ENCODE assay signal across 21 cellular contexts in genomic region chr1:91799863-91800262, GRCh38.
DNase-seq lines count a peak whose midpoint lies in the region; ATAC-seq, FAIRE-seq and TF ChIP-seq lines count a peak whose summit lies in the region.
"Had no signal": no experiment of that assay in that cellular context is flagged by ENCODE, and none has a peak within 500 bp of the region (broad histone marks: within the 10 kb centered on the region; RNA-seq: fewer than 3 reads in every experiment).

No MANE protein-coding gene starts in this region.

- H3K27ac Mint-ChIP-seq in nephron: peak overlapping the region; percentile 64 to 84 (median 84)
- H3K27ac Mint-ChIP-seq in naive thymus-derived CD8-positive, alpha-beta T cell: peak overlapping the region in 3 of 10 donors; percentile 26 to 72 (median 39)
- no peak overlapping the region for H3K27ac Mint-ChIP-seq in endodermal cell

- TF ChIP-seq POLR2A in HepG2 (IDR thresholded peaks at IDR 0.05; ENCODE audit: insufficient read depth in 1 of 2, low read depth in 2 of 2, low read length in 2 of 2) (no peak), right lobe of liver (IDR thresholded peaks at IDR 0.05) (no peak), esophagus squamous epithelium (IDR thresholded peaks at IDR 0.05) (no peak)

- FAIRE-seq in HepG2 (lab: Jason Lieb, UNC): no peak
- FAIRE-seq: A204.1, HTR-8/SVneo had no signal

- no peaks in the 10 kb centered on the region for H3K27me3 ChIP-seq in HepG2 (ENCODE audit: control insufficient read depth in 1 of 2, insufficient read depth in 2 of 2, low read length in 2 of 2)
- H3K27me3 ChIP-seq in right lobe of liver: no peaks in the 10 kb centered on the region
- H3K27me3 ChIP-seq in esophagus squamous epithelium: no peaks in the 10 kb centered on the region
- no peaks in the 10 kb centered on the region for H3K27me3 ChIP-seq in endodermal cell (ENCODE audit: control insufficient read depth, insufficient read depth, low read length, poor library complexity, severe bottlenecking)
- H3K27me3 ChIP-seq: MG63 had no signal

- intact Hi-C loops in HepG2 (cut with micrococcal nuclease; ENCODE audit: unreplicated experiment) (no loop called here), right lobe of liver (cut with DNase I) (no loop called here), esophagus squamous epithelium (cut with DNase I) (no loop called here)

- H3K4me3 Mint-ChIP-seq in nephron (no peak overlapping the region), endodermal cell (no peak overlapping the region)
- H3K4me3 Mint-ChIP-seq in naive thymus-derived CD8-positive, alpha-beta T cell: no peak overlapping the region
- H3K4me3 Mint-ChIP-seq: H9 had no signal

- H3K36me3 ChIP-seq in HepG2 (replicated peaks in 1 of 2; ENCODE audit: control insufficient read depth in 1 of 2, insufficient read depth in 2 of 2, low read length in 2 of 2) (peaks cover 23 to 72% of the 10 kb centered on the region in 2 experiments), right lobe of liver (no peaks in the 10 kb centered on the region), esophagus squamous epithelium (peaks cover 0 to 15% (median 0%) of the 10 kb centered on the region in 3 donors), endodermal cell (ENCODE audit: control insufficient read depth, insufficient read depth, low read length) (no peaks in the 10 kb centered on the region)
- H3K36me3 ChIP-seq: MG63 had no signal

- 73% methylated on average over 3 of the region's 3 CpGs for WGBS in HepG2 (ENCODE audit: low lambda C conversion rate)
- 92% methylated on average over 2 of the region's 3 CpGs for WGBS in right lobe of liver (ENCODE audit: insufficient coverage, low coverage, low lambda C conversion rate, missing lambda C conversion rate)
- 59 to 73% methylated on average over 3 of the region's 3 CpGs for WGBS in esophagus squamous epithelium, 2 donors
- 92 to 93% methylated on average over 1 to 3 of the region's 3 CpGs for WGBS in endodermal cell (ENCODE audit: insufficient coverage in 1 of 2, insufficient read length in 1 of 2), 2 experiments

- BruUV-seq in HepG2 (replicated peaks; lab: Mats Ljungman, UMichigan): no TSS peak

- in situ Hi-C loops in HepG2 (cut with HindIII; ENCODE audit: extremely low pct_ligation_motif_present, low pct_unique_long_range_greater_than_20kb): no loop called here

- H3K79me2 ChIP-seq in HepG2 (ENCODE audit: insufficient read depth, low read length): peaks cover 65% of the 10 kb centered on the region

- POLR2A ChIA-PET in HepG2 (lab: Yijun Ruan, JAX): no interaction called here
- POLR2A ChIA-PET in naive thymus-derived CD8-positive, alpha-beta T cell (lab: Charles Lee): no interaction called here

- no peak overlapping the region for H3K27ac ChIP-seq in HepG2 (ENCODE audit: extremely low read length, insufficient read depth, low read length)
- no peak overlapping the region for H3K27ac ChIP-seq in right lobe of liver
- H3K27ac ChIP-seq in esophagus squamous epithelium: peak overlapping the region in 3 of 4 donors; percentile 68 to 83 (median 76)
- H3K27ac ChIP-seq in endodermal cell (ENCODE audit: low read depth, low read length): no peak overlapping the region
- H3K27ac ChIP-seq: RWPE1 had no signal

- TF ChIP-seq EP300 in HepG2 (IDR thresholded peaks at IDR 0.05; ENCODE audit: low read depth in 2 of 2, low read length in 2 of 2): no peak
- no peak for TF ChIP-seq EP300 in HepG2 (CRISPR knock-in tag; IDR thresholded peaks at IDR 0.05; ENCODE audit: borderline replicate concordance)

- H2AFZ ChIP-seq in HepG2 (ENCODE audit: low read length): no peak overlapping the region

- H3K9me3 ChIP-seq in HepG2 (ENCODE audit: low read length) (no peaks in the 10 kb centered on the region), right lobe of liver (no peaks in the 10 kb centered on the region), esophagus squamous epithelium (no peaks in the 10 kb centered on the region), endodermal cell (ENCODE audit: control insufficient read depth, low read length) (no peaks in the 10 kb centered on the region)
- H3K9me3 ChIP-seq: MG63 had no signal

- no peak overlapping the region for H3K4me3 ChIP-seq in HepG2 (replicated peaks in 1 of 3; ENCODE audit: insufficient read depth in 1 of 3, low read depth in 2 of 3, low read length in 3 of 3)
- no peak overlapping the region for H3K4me3 ChIP-seq in right lobe of liver
- H3K4me3 ChIP-seq in esophagus squamous epithelium: no peak overlapping the region
- H3K4me3 ChIP-seq in endodermal cell (ENCODE audit: low read length): no peak overlapping the region
- H3K4me3 ChIP-seq: MG63 had no signal

- CTCF ChIA-PET in HepG2 (lab: Yijun Ruan, JAX; ENCODE audit: low intra/inter-chr PET ratio, low total read pairs): no interaction called here

- no peak overlapping the region for H3K9ac ChIP-seq in HepG2 (ENCODE audit: insufficient read depth, low read depth, low read length)
- H3K9ac ChIP-seq in endodermal cell (ENCODE audit: extremely low read depth, low read length, poor library complexity, severe bottlenecking): no peak overlapping the region

- ATAC-seq in HepG2 (no peak), right lobe of liver (no peak), HG03457 (IDR thresholded peaks at IDR 0.05; ENCODE audit: unreplicated experiment) (no peak)
- ATAC-seq in naive thymus-derived CD8-positive, alpha-beta T cell: no peak

- no peaks in the 10 kb centered on the region for H3K9me3 Mint-ChIP-seq in nephron
- H3K9me3 Mint-ChIP-seq in naive thymus-derived CD8-positive, alpha-beta T cell: peaks cover 0 to 18% (median 0%) of the 10 kb centered on the region in 9 donors
- no peaks in the 10 kb centered on the region for H3K9me3 Mint-ChIP-seq in endodermal cell
- H3K9me3 Mint-ChIP-seq: CD8-positive, alpha-beta memory T cell; H9 had no signal

- peaks cover 7% of the 10 kb centered on the region; the same call in 1 of the 2 replicates for H3K4me1 ChIP-seq in HepG2 (ENCODE audit: insufficient read depth, low read length)
- H3K4me1 ChIP-seq in right lobe of liver: peaks cover 0 to 13% (median 0%) of the 10 kb centered on the region in 4 donors
- H3K4me1 ChIP-seq in esophagus squamous epithelium: peaks cover 15 to 91% (median 55%) of the 10 kb centered on the region in 3 donors
- H3K4me1 ChIP-seq in endodermal cell (ENCODE audit: control insufficient read depth, insufficient read depth, low read length): peaks cover 3% of the 10 kb centered on the region

- DNase-seq in HepG2 (ENCODE audit: low spot score) (no peak), right lobe of liver (no peak), esophagus squamous epithelium (lab: John Stamatoyannopoulos, UW) (no peak), endodermal cell (no peak), RKO (ENCODE audit: low spot score) (no peak)
- no peak for DNase-seq in naive thymus-derived CD8-positive, alpha-beta T cell
- DNase-seq: CD8-positive, alpha-beta memory T cell; DMS79; H9; Kasumi-1; MG63; NCI-H1092; NCI-H1436 treated with DMSO at 0.1 percent for 48 hours; NCI-H2029; NCI-H345; SIG-M5 had no signal

- H3K36me3 Mint-ChIP-seq in nephron (ENCODE audit: low read depth): peaks cover 16% of the 10 kb centered on the region
- peaks cover 0 to 6% (median 3%) of the 10 kb centered on the region in 3 donors for H3K36me3 Mint-ChIP-seq in naive thymus-derived CD8-positive, alpha-beta T cell
- H3K36me3 Mint-ChIP-seq in endodermal cell (ENCODE audit: low read depth): peaks cover 3% of the 10 kb centered on the region

- peaks cover 15% of the 10 kb centered on the region for H4K20me1 ChIP-seq in HepG2 (ENCODE audit: insufficient read depth, low read length)

- TF ChIP-seq CTCF in HepG2 (CRISPR knock-in tag; IDR thresholded peaks at IDR 0.05) (no peak), right lobe of liver (IDR thresholded peaks at IDR 0.05) (no peak), esophagus squamous epithelium (IDR thresholded peaks at IDR 0.05) (no peak), nephron (IDR thresholded peaks at IDR 0.05; ENCODE audit: unreplicated experiment in 3 of 3) (no peak), endodermal cell (conservative IDR thresholded peaks at IDR 0.05) (no peak)

- no peak overlapping the region for H3K4me2 ChIP-seq in HepG2 (ENCODE audit: low read depth, low read length)

- no peak for TF ChIP-seq RAD21 in HepG2 (CRISPR knock-in tag; IDR thresholded peaks at IDR 0.05)

- H3K4me1 Mint-ChIP-seq in nephron (peaks cover 67% of the 10 kb centered on the region), endodermal cell (peaks cover 14% of the 10 kb centered on the region)
- peaks cover 27 to 51% (median 42%) of the 10 kb centered on the region in 4 donors for H3K4me1 Mint-ChIP-seq in naive thymus-derived CD8-positive, alpha-beta T cell

- H3K27me3 Mint-ChIP-seq in nephron (ENCODE audit: low read depth) (no peaks in the 10 kb centered on the region), endodermal cell (ENCODE audit: insufficient read depth) (no peaks in the 10 kb centered on the region)
- H3K27me3 Mint-ChIP-seq in naive thymus-derived CD8-positive, alpha-beta T cell: no peaks in the 10 kb centered on the region

TF ChIP-seq in HepG2, 621 proteins besides CTCF, POLR2A, EP300 and RAD21:
- TF ChIP-seq RBM22 (optimal IDR thresholded peaks at IDR 0.05; ENCODE audit: low read length) (peak; percentile 70), ZNF44 (CRISPR knock-in tag; IDR thresholded peaks at IDR 0.05) (no peak)

Comparison
In these comparisons a context has a peak if more than half of its experiments do, and no peak if none do; other contexts are left out.
1. H3K27ac ChIP-seq: peak in esophagus squamous epithelium (3 of 4); none in HepG2 (single experiment), right lobe of liver (0 of 3) and endodermal cell (single experiment).